Comparison of ENCODE assay signal across 1 cellular context in genomic region chr14:24051789-24052655, GRCh38.
TF ChIP-seq lines count a peak whose summit lies in the region.

CARMIL3 (plus strand) TSS chr14:24052009; CDS start chr14:24052154, 145 bp downstream.

TF ChIP-seq in HepG2, 621 proteins besides CTCF, POLR2A, EP300 and RAD21 (continued from another document and continues in another):
- TF ChIP-seq ATAD3A (CRISPR knock-in tag; IDR thresholded peaks at IDR 0.05) (peak; percentile 18), SP140L (CRISPR knock-in tag; IDR thresholded peaks at IDR 0.05; ENCODE audit: borderline replicate concordance) (no peak; the same call in 1 of the 2 replicates), BORCS8-MEF2B (CRISPR knock-in tag; IDR thresholded peaks at IDR 0.05) (peak; percentile 92), ARNT2 (CRISPR knock-in tag; IDR thresholded peaks at IDR 0.05; ENCODE audit: low read depth) (peak; percentile 90), ZC3H4 (CRISPR knock-in tag; IDR thresholded peaks at IDR 0.05; ENCODE audit: borderline replicate concordance) (no peak), ZFP37 (CRISPR knock-in tag; IDR thresholded peaks at IDR 0.05; ENCODE audit: borderline replicate concordance) (peak; percentile 91), SP2 (CRISPR knock-in tag; IDR thresholded peaks at IDR 0.05) (peak; percentile 69), PRPF4 (IDR thresholded peaks at IDR 0.05; ENCODE audit: low read depth, low read length, poor library complexity, severe bottlenecking) (no peak), PAXIP1 (CRISPR knock-in tag; conservative IDR thresholded peaks at IDR 0.05) (peak; percentile 58), RFX3 (CRISPR knock-in tag; IDR thresholded peaks at IDR 0.05) (no peak), ZNF530 (CRISPR knock-in tag; IDR thresholded peaks at IDR 0.05; ENCODE audit: low read depth) (0 out of 2 replicates have a peak, but pooled peaks have one; percentile 28), KAT8 (CRISPR knock-in tag; IDR thresholded peaks at IDR 0.05) (peak; percentile 56; the same call in 1 of the 2 replicates), BRD4 (CRISPR knock-in tag; IDR thresholded peaks at IDR 0.05) (peak; percentile 60; the same call in 1 of the 2 replicates), SRSF1 (optimal IDR thresholded peaks at IDR 0.05; ENCODE audit: low read depth, low read length) (peak; percentile 80), TRIM24 (CRISPR knock-in tag; IDR thresholded peaks at IDR 0.05) (no peak), ZNF776 (CRISPR knock-in tag; IDR thresholded peaks at IDR 0.05) (peak; percentile 96), ZNF644 (CRISPR knock-in tag; IDR thresholded peaks at IDR 0.05; ENCODE audit: low read depth) (no peak), ZNF570 (CRISPR knock-in tag; IDR thresholded peaks at IDR 0.05; ENCODE audit: borderline replicate concordance) (no peak), ZFP62 (CRISPR knock-in tag; IDR thresholded peaks at IDR 0.05) (0 out of 2 replicates have a peak, but pooled peaks have one; percentile 26), FOXK1 (CRISPR knock-in tag; IDR thresholded peaks at IDR 0.05; ENCODE audit: borderline replicate concordance, low read depth) (peak; percentile 12; the same call in 1 of the 2 replicates), ZNF616 (CRISPR knock-in tag; IDR thresholded peaks at IDR 0.05; ENCODE audit: low read depth) (peak; percentile 84), ZSCAN21 (CRISPR knock-in tag; IDR thresholded peaks at IDR 0.05; ENCODE audit: borderline replicate concordance) (peak; percentile 84), MTF2 (CRISPR knock-in tag; IDR thresholded peaks at IDR 0.05; ENCODE audit: borderline replicate concordance) (peak; percentile 68; the same call in 1 of the 2 replicates), MATR3 (CRISPR knock-in tag; IDR thresholded peaks at IDR 0.05) (peak; percentile 59; the same call in 1 of the 2 replicates), ZNF678 (CRISPR knock-in tag; IDR thresholded peaks at IDR 0.05) (peak; percentile 25; the same call in 1 of the 2 replicates), FOSL1 (CRISPR knock-in tag; IDR thresholded peaks at IDR 0.05; ENCODE audit: borderline replicate concordance) (peak; percentile 46; the same call in 1 of the 2 replicates), ZNF547 (CRISPR knock-in tag; IDR thresholded peaks at IDR 0.05) (peak; percentile 94), YEATS4 (CRISPR knock-in tag; IDR thresholded peaks at IDR 0.05; ENCODE audit: borderline replicate concordance) (peak; percentile 18; the same call in 1 of the 2 replicates), ZNF572 (CRISPR knock-in tag; IDR thresholded peaks at IDR 0.05) (peak; percentile 96; the same call in 1 of the 2 replicates), MBNL3 (CRISPR knock-in tag; conservative IDR thresholded peaks at IDR 0.05) (0 out of 2 replicates have a peak, but pooled peaks have one; percentile 11), IRF2 (CRISPR knock-in tag; IDR thresholded peaks at IDR 0.05) (no peak; the same call in 1 of the 2 replicates), HMG20B (CRISPR knock-in tag; conservative IDR thresholded peaks at IDR 0.05) (peak; percentile 74; the same call in 1 of the 2 replicates), ZNF205 (CRISPR knock-in tag; IDR thresholded peaks at IDR 0.05) (peak; percentile 81), ATF1 (CRISPR knock-in tag; IDR thresholded peaks at IDR 0.05) (no peak), HOXA3 (CRISPR knock-in tag; IDR thresholded peaks at IDR 0.05) (peak; percentile 87), ZNF292 (CRISPR knock-in tag; IDR thresholded peaks at IDR 0.05; ENCODE audit: borderline replicate concordance, low read depth) (peak; percentile 45; the same call in 1 of the 2 replicates), POLR2G (IDR thresholded peaks at IDR 0.05; ENCODE audit: low read depth, low read length) (peak; percentile 77), JUND (CRISPR knock-in tag; IDR thresholded peaks at IDR 0.05) (no peak), ZNF605 (CRISPR knock-in tag; IDR thresholded peaks at IDR 0.05) (no peak; the same call in 1 of the 2 replicates), HNF4G (IDR thresholded peaks at IDR 0.05; ENCODE audit: borderline replicate concordance, low read depth, low read length) (no peak), HNF4G (CRISPR knock-in tag; IDR thresholded peaks at IDR 0.05; ENCODE audit: borderline replicate concordance, low read depth) (peak; percentile 67; the same call in 1 of the 2 replicates), ZNF12 (CRISPR knock-in tag; IDR thresholded peaks at IDR 0.05) (0 out of 2 replicates have a peak, but pooled peaks have one; percentile 49), KDM5B (CRISPR knock-in tag; IDR thresholded peaks at IDR 0.05; ENCODE audit: borderline replicate concordance) (peak; percentile 89; the same call in 1 of the 2 replicates)
- TF ChIP-seq, protein P1, sequence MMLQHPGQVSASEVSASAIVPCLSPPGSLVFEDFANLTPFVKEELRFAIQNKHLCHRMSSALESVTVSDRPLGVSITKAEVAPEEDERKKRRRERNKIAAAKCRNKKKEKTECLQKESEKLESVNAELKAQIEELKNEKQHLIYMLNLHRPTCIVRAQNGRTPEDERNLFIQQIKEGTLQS (CRISPR knock-in tag; IDR thresholded peaks at IDR 0.05): no peak; the same call in 1 of the 2 replicates
- TF ChIP-seq, protein P2, sequence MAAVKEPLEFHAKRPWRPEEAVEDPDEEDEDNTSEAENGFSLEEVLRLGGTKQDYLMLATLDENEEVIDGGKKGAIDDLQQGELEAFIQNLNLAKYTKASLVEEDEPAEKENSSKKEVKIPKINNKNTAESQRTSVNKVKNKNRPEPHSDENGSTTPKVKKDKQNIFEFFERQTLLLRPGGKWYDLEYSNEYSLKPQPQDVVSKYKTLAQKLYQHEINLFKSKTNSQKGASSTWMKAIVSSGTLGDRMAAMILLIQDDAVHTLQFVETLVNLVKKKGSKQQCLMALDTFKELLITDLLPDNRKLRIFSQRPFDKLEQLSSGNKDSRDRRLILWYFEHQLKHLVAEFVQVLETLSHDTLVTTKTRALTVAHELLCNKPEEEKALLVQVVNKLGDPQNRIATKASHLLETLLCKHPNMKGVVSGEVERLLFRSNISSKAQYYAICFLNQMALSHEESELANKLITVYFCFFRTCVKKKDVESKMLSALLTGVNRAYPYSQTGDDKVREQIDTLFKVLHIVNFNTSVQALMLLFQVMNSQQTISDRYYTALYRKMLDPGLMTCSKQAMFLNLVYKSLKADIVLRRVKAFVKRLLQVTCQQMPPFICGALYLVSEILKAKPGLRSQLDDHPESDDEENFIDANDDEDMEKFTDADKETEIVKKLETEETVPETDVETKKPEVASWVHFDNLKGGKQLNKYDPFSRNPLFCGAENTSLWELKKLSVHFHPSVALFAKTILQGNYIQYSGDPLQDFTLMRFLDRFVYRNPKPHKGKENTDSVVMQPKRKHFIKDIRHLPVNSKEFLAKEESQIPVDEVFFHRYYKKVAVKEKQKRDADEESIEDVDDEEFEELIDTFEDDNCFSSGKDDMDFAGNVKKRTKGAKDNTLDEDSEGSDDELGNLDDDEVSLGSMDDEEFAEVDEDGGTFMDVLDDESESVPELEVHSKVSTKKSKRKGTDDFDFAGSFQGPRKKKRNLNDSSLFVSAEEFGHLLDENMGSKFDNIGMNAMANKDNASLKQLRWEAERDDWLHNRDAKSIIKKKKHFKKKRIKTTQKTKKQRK (IDR thresholded peaks at IDR 0.05; ENCODE audit: low read length): no peak
- TF ChIP-seq, protein P3, sequence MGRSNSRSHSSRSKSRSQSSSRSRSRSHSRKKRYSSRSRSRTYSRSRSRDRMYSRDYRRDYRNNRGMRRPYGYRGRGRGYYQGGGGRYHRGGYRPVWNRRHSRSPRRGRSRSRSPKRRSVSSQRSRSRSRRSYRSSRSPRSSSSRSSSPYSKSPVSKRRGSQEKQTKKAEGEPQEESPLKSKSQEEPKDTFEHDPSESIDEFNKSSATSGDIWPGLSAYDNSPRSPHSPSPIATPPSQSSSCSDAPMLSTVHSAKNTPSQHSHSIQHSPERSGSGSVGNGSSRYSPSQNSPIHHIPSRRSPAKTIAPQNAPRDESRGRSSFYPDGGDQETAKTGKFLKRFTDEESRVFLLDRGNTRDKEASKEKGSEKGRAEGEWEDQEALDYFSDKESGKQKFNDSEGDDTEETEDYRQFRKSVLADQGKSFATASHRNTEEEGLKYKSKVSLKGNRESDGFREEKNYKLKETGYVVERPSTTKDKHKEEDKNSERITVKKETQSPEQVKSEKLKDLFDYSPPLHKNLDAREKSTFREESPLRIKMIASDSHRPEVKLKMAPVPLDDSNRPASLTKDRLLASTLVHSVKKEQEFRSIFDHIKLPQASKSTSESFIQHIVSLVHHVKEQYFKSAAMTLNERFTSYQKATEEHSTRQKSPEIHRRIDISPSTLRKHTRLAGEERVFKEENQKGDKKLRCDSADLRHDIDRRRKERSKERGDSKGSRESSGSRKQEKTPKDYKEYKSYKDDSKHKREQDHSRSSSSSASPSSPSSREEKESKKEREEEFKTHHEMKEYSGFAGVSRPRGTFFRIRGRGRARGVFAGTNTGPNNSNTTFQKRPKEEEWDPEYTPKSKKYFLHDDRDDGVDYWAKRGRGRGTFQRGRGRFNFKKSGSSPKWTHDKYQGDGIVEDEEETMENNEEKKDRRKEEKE (IDR thresholded peaks at IDR 0.05): no peak
- TF ChIP-seq, protein P4, sequence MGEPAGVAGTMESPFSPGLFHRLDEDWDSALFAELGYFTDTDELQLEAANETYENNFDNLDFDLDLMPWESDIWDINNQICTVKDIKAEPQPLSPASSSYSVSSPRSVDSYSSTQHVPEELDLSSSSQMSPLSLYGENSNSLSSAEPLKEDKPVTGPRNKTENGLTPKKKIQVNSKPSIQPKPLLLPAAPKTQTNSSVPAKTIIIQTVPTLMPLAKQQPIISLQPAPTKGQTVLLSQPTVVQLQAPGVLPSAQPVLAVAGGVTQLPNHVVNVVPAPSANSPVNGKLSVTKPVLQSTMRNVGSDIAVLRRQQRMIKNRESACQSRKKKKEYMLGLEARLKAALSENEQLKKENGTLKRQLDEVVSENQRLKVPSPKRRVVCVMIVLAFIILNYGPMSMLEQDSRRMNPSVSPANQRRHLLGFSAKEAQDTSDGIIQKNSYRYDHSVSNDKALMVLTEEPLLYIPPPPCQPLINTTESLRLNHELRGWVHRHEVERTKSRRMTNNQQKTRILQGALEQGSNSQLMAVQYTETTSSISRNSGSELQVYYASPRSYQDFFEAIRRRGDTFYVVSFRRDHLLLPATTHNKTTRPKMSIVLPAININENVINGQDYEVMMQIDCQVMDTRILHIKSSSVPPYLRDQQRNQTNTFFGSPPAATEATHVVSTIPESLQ (CRISPR knock-in tag; conservative IDR thresholded peaks at IDR 0.05): no peak
- TF ChIP-seq, protein P5, sequence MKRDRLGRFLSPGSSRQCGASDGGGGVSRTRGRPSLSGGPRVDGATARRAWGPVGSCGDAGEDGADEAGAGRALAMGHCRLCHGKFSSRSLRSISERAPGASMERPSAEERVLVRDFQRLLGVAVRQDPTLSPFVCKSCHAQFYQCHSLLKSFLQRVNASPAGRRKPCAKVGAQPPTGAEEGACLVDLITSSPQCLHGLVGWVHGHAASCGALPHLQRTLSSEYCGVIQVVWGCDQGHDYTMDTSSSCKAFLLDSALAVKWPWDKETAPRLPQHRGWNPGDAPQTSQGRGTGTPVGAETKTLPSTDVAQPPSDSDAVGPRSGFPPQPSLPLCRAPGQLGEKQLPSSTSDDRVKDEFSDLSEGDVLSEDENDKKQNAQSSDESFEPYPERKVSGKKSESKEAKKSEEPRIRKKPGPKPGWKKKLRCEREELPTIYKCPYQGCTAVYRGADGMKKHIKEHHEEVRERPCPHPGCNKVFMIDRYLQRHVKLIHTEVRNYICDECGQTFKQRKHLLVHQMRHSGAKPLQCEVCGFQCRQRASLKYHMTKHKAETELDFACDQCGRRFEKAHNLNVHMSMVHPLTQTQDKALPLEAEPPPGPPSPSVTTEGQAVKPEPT (CRISPR knock-in tag; IDR thresholded peaks at IDR 0.05; ENCODE audit: low read depth): 0 out of 2 replicates have a peak, but pooled peaks have one; percentile 20
- TF ChIP-seq, protein P6, sequence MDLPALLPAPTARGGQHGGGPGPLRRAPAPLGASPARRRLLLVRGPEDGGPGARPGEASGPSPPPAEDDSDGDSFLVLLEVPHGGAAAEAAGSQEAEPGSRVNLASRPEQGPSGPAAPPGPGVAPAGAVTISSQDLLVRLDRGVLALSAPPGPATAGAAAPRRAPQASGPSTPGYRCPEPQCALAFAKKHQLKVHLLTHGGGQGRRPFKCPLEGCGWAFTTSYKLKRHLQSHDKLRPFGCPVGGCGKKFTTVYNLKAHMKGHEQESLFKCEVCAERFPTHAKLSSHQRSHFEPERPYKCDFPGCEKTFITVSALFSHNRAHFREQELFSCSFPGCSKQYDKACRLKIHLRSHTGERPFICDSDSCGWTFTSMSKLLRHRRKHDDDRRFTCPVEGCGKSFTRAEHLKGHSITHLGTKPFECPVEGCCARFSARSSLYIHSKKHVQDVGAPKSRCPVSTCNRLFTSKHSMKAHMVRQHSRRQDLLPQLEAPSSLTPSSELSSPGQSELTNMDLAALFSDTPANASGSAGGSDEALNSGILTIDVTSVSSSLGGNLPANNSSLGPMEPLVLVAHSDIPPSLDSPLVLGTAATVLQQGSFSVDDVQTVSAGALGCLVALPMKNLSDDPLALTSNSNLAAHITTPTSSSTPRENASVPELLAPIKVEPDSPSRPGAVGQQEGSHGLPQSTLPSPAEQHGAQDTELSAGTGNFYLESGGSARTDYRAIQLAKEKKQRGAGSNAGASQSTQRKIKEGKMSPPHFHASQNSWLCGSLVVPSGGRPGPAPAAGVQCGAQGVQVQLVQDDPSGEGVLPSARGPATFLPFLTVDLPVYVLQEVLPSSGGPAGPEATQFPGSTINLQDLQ (CRISPR knock-in tag; IDR thresholded peaks at IDR 0.05): no peak
- TF ChIP-seq, protein P7, sequence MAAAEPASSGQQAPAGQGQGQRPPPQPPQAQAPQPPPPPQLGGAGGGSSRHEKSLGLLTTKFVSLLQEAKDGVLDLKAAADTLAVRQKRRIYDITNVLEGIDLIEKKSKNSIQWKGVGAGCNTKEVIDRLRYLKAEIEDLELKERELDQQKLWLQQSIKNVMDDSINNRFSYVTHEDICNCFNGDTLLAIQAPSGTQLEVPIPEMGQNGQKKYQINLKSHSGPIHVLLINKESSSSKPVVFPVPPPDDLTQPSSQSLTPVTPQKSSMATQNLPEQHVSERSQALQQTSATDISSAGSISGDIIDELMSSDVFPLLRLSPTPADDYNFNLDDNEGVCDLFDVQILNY (CRISPR knock-in tag; conservative IDR thresholded peaks at IDR 0.05): peak; percentile 73
